Comparison of ENCODE assay signal across 9 cellular contexts in genomic region chr3:13500133-13500885, GRCh38. TPM values are rescaled to one million over a fixed set of nuclear protein-coding genes. Genes with fewer than 3 reads are reported as not detected.
A peak's percentile ranks its signal among the peaks of the same experiment; 100 is the strongest.
DNase-seq lines count a peak whose midpoint lies in the region; ATAC-seq and TF ChIP-seq lines count a peak whose summit lies in the region.
"Had no signal": no experiment of that assay in that cellular context is flagged by ENCODE, and none has a peak within 500 bp of the region (broad histone marks: within the 10 kb centered on the region; RNA-seq: fewer than 3 reads in every experiment).

No MANE protein-coding gene starts in this region.

- H4K20me1 ChIP-seq in SU-DHL-6 (ENCODE audit: low read depth, low read length): no peaks in the 10 kb centered on the region
- no peaks in the 10 kb centered on the region for H4K20me1 ChIP-seq in hepatocyte (ENCODE audit: insufficient read depth, poor library complexity, severe bottlenecking)

- H3K4me2 ChIP-seq in SU-DHL-6 (ENCODE audit: low read depth, low read length, poor library complexity, severe bottlenecking) (no peak overlapping the region), hepatocyte (no peak overlapping the region)

- no peaks in the 10 kb centered on the region for H3K4me1 ChIP-seq in hepatocyte (ENCODE audit: insufficient read depth)

- H3K36me3 ChIP-seq in SU-DHL-6 (ENCODE audit: low read length) (no peaks in the 10 kb centered on the region), hepatocyte (replicated peaks; ENCODE audit: insufficient read depth, low read depth) (no peaks in the 10 kb centered on the region)

- H3K79me2 ChIP-seq in SU-DHL-6 (ENCODE audit: insufficient read depth, low read length): no peaks in the 10 kb centered on the region
- no peaks in the 10 kb centered on the region for H3K79me2 ChIP-seq in hepatocyte

- H3K9ac ChIP-seq in SU-DHL-6 (ENCODE audit: low read length): no peak overlapping the region

- no peaks in the 10 kb centered on the region for H3K9me3 Mint-ChIP-seq in activated CD4-positive, alpha-beta T cell treated with anti-CD3 and anti-CD28 coated beads, Interleukin-2, amount 10 ng/mL, durations not matched to agents 24 days and 14 days

- TF ChIP-seq CTCF in GM12873 (IDR thresholded peaks at IDR 0.05; ENCODE audit: insufficient read depth, low read depth, low read length, missing control alignments) (peak; percentile 68), SU-DHL-6 (IDR thresholded peaks at IDR 0.05; ENCODE audit: insufficient read depth, low read length, poor library complexity, severe bottlenecking) (peak; percentile 36), hepatocyte (IDR thresholded peaks at IDR 0.05; ENCODE audit: poor library complexity) (peak; percentile 42)

- H3K27me3 Mint-ChIP-seq in activated CD4-positive, alpha-beta T cell treated with anti-CD3 and anti-CD28 coated beads, Interleukin-2, amount 10 ng/mL, durations not matched to agents 24 days and 14 days: no peaks in the 10 kb centered on the region

- H3K27ac ChIP-seq in SU-DHL-6 (ENCODE audit: low read depth, low read length) (no peak overlapping the region), hepatocyte (no peak overlapping the region)

- H3K9me3 ChIP-seq in SU-DHL-6 (ENCODE audit: insufficient read depth, low read length) (no peaks in the 10 kb centered on the region), hepatocyte (ENCODE audit: low read depth) (no peaks in the 10 kb centered on the region)

- H3K27ac Mint-ChIP-seq in activated CD4-positive, alpha-beta T cell treated with anti-CD3 and anti-CD28 coated beads, Interleukin-2, amount 10 ng/mL, durations not matched to agents 24 days and 14 days: no peak overlapping the region

- 80% methylated on average over 15 of the region's 15 CpGs for WGBS in hepatocyte (ENCODE audit: low lambda C conversion rate, missing lambda C conversion rate)

- intact Hi-C loops in activated CD4-positive, alpha-beta T cell treated with anti-CD3 and anti-CD28 coated beads, Interleukin-2, amount 10 ng/mL, durations not matched to agents 24 days and 14 days (cut with micrococcal nuclease): no loop called here

- in situ Hi-C loops in ACHN (cut with HindIII; ENCODE audit: low pct_ligation_motif_present, low pct_unique_long_range_greater_than_20kb, low sequenced_read_pairs): no loop called here

- no peaks in the 10 kb centered on the region for H3K9me2 ChIP-seq in SU-DHL-6 (replicated peaks; ENCODE audit: insufficient read depth, low read length)
- no peaks in the 10 kb centered on the region for H3K9me2 ChIP-seq in hepatocyte (replicated peaks; ENCODE audit: insufficient read depth)

- no peaks in the 10 kb centered on the region for H3K36me3 Mint-ChIP-seq in activated CD4-positive, alpha-beta T cell treated with anti-CD3 and anti-CD28 coated beads, Interleukin-2, amount 10 ng/mL, durations not matched to agents 24 days and 14 days (ENCODE audit: low read depth)

- H3F3A ChIP-seq in SU-DHL-6 (ENCODE audit: insufficient read depth): no peaks in the 10 kb centered on the region

- H3K4me1 Mint-ChIP-seq in activated CD4-positive, alpha-beta T cell treated with anti-CD3 and anti-CD28 coated beads, Interleukin-2, amount 10 ng/mL, durations not matched to agents 24 days and 14 days: peaks cover 2% of the 10 kb centered on the region

- H3K27me3 ChIP-seq in SU-DHL-6 (ENCODE audit: low read length) (no peaks in the 10 kb centered on the region), hepatocyte (no peaks in the 10 kb centered on the region)

- H3K4me3 Mint-ChIP-seq in activated CD4-positive, alpha-beta T cell treated with anti-CD3 and anti-CD28 coated beads, Interleukin-2, amount 10 ng/mL, durations not matched to agents 24 days and 14 days: no peak overlapping the region

- H2AFZ ChIP-seq in SU-DHL-6 (ENCODE audit: low read depth, low read length, severe bottlenecking) (no peak overlapping the region), hepatocyte (no peak overlapping the region)

- ATAC-seq in GM18909 (IDR thresholded peaks at IDR 0.05; ENCODE audit: poor library complexity, unreplicated experiment): no peak

- no peak overlapping the region for H3K4me3 ChIP-seq in SU-DHL-6 (ENCODE audit: insufficient read depth, low read length, poor library complexity, severe bottlenecking)
- H3K4me3 ChIP-seq in hepatocyte: no peak overlapping the region

- DNase-seq in ACHN: peak; percentile 10
- no peak for DNase-seq in hepatocyte (ENCODE audit: low spot score)
- no peak for DNase-seq in dedifferentiated amniotic fluid mesenchymal stem cell (ENCODE audit: extremely low spot score)
- no peak for DNase-seq in DMS79 treated with DMSO at 0.1 percent for 48 hours (lab: John Stamatoyannopoulos, UW)
- DNase-seq in activated CD4-positive, alpha-beta T cell treated with anti-CD3 and anti-CD28 coated beads, Interleukin-2, amount 10 ng/mL, durations not matched to agents 24 days and 14 days: no peak
- DNase-seq: stimulated activated CD4-positive, alpha-beta T cell treated with anti-CD3 and anti-CD28 coated beads, Interleukin-4, amount 100 ng/mL, for 4 hours had no signal

RNA-seq across cellular contexts. Expression of gene HDAC11, which starts 20.2 kb away (rescaled TPM):
- 8.1 and 8.4 TPM in 2 replicates for total RNA-seq in hepatocyte
- polyA plus RNA-seq in hepatocyte: 12.3 and 17.2 TPM in 2 replicates
- total RNA-seq in activated CD4-positive, alpha-beta T cell treated with anti-CD3 and anti-CD28 coated beads, Interleukin-2, amount 10 ng/mL, durations not matched to agents 24 days and 14 days: 1.5 and 2.1 TPM in 2 replicates

RNA-seq across cellular contexts. Expression of gene FBLN2, which starts 48.6 kb away (rescaled TPM):
- 73.8 and 75.8 TPM in 2 replicates for total RNA-seq in hepatocyte
- polyA plus RNA-seq in hepatocyte: 76.2 and 85.6 TPM in 2 replicates
- not detected in 2 replicates for total RNA-seq in activated CD4-positive, alpha-beta T cell treated with anti-CD3 and anti-CD28 coated beads, Interleukin-2, amount 10 ng/mL, durations not matched to agents 24 days and 14 days

Comparison
In these comparisons a context has a peak if more than half of its experiments do, and no peak if none do; other contexts are left out.
1. RNA of gene FBLN2, which starts 48.6 kb away (total RNA-seq): 73.8 to 75.8 TPM in hepatocyte; not detected in activated CD4-positive, alpha-beta T cell treated with anti-CD3 and anti-CD28 coated beads, Interleukin-2, amount 10 ng/mL, durations not matched to agents 24 days and 14 days; every median in the first group is over 10 times any median in the second.
2. Peak in every context shown above with its lines, with median percentiles within 50 percentile points of each other: CTCF ChIP-seq.